1 cellular context compared by ENCODE assay signal in genomic region chr12:110055375-110056352, GRCh38.
TF ChIP-seq lines count a peak whose summit lies in the region.

No MANE protein-coding gene starts in this region.

TF ChIP-seq in SK-N-SH, 30 proteins besides CTCF, POLR2A, EP300 and RAD21 (continued from another document):
- TF ChIP-seq, protein P1, sequence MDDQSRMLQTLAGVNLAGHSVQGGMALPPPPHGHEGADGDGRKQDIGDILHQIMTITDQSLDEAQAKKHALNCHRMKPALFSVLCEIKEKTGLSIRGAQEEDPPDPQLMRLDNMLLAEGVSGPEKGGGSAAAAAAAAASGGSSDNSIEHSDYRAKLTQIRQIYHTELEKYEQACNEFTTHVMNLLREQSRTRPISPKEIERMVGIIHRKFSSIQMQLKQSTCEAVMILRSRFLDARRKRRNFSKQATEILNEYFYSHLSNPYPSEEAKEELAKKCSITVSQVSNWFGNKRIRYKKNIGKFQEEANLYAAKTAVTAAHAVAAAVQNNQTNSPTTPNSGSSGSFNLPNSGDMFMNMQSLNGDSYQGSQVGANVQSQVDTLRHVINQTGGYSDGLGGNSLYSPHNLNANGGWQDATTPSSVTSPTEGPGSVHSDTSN (IDR thresholded peaks at IDR 0.05) = peak; percentile 70; the same call in 1 of the 2 replicates
- TF ChIP-seq JUND (IDR thresholded peaks at IDR 0.05) (peak; percentile 65), FOSL2 (IDR thresholded peaks at IDR 0.05; ENCODE audit: borderline replicate concordance, low read depth) (peak; percentile 68), TCF12 (IDR thresholded peaks at IDR 0.05) (peak; percentile 76)
